ENCODE assay signal across 8 cellular contexts in the genomic region with DNA sequence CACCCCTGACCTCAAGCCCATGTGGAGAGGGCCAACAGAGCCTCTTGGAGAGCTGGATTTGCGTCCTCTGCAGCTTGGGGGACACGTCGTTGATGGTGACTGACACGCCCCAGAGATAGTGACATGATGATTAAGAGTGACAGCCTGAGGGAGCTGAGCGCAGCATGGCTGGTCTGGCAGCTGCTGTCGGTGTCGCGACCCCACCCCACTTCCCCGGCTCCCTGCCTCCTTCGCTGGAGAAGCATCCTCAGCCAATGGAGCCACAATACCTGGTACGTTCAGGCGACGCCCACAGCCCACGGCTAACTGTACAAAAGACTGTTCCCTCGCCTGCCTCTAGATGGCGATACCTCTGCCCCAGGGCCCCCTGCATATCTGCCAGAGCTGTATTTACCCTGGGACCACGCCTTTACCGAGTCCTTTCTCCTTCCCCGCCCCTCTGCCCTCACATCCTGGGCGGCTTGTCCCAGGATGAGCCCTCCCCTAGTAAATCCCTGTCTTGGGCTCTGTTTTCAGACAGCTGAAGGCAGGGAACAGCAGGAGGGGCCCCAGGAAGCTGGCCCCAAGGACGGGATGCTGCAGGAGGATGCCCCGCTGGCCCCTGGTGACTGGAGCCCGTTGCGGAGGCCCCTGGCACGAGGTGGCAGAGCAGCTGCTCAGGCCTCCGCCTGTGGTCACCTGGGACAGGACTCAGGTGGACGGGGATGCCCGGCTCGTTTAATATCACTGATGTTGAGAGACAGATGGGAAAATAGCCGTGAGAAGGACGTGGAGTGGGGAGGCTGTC.
A peak's percentile ranks its signal among the peaks of the same experiment; 100 is the strongest.
DNase-seq lines count a peak whose midpoint lies in the region; ATAC-seq and TF ChIP-seq lines count a peak whose summit lies in the region.

No MANE protein-coding gene starts in this region.

- peak; percentile 89 for ATAC-seq in stimulated activated naive CD8-positive, alpha-beta T cell treated with anti-CD3 and anti-CD28 coated beads, Interleukin-15, Interleukin-2, amounts not matched to agents 100 U/mL and 50 U/mL, for 24 hours
- no peak for ATAC-seq in GM19324 (IDR thresholded peaks at IDR 0.05; ENCODE audit: low FRiP score, unreplicated experiment)

- H3K4me3 ChIP-seq in GM12865 (ENCODE audit: low read depth, low read length) (no peak overlapping the region; the same call in 1 of the 2 replicates), fibroblast of the aortic adventitia (ENCODE audit: low read depth, low read length) (no peak overlapping the region)
- peak overlapping the region; percentile 46 for H3K4me3 ChIP-seq in Jurkat, Clone E6-1 (ENCODE audit: low read length)

- no peak overlapping the region for H3K27ac Mint-ChIP-seq in activated T-helper 1 cell treated with anti-CD3 and anti-CD28 coated beads, Interleukin-12 subunit alpha, Interleukin-12 subunit beta, Interleukin-2, Interleukin-4 antibody, amounts not matched to agents 30 ng/mL and 10 ng/mL and 1 ng/mL, durations not matched to agents 14 hours and 24 hours and 36 hours
- peak overlapping the region in 1 of 3 experiments; percentile 53 for H3K27ac Mint-ChIP-seq in nephron

- intact Hi-C loops in activated T-helper 1 cell treated with anti-CD3 and anti-CD28 coated beads, Interleukin-12 subunit alpha, Interleukin-12 subunit beta, Interleukin-2, Interleukin-4 antibody, amounts not matched to agents 30 ng/mL and 10 ng/mL and 1 ng/mL, durations not matched to agents 14 hours and 24 hours and 36 hours (cut with micrococcal nuclease), result no loop called here

- peaks cover 21% of the 10 kb centered on the region for H3K4me1 Mint-ChIP-seq in activated T-helper 1 cell treated with anti-CD3 and anti-CD28 coated beads, Interleukin-12 subunit alpha, Interleukin-12 subunit beta, Interleukin-2, Interleukin-4 antibody, amounts not matched to agents 30 ng/mL and 10 ng/mL and 1 ng/mL, durations not matched to agents 14 hours and 24 hours and 36 hours (ENCODE audit: low read depth)
- H3K4me1 Mint-ChIP-seq in nephron, result peaks cover 23% of the 10 kb centered on the region

- peak; percentile 76 for DNase-seq in GM12865 (ENCODE audit: low read depth)
- peak; percentile 69 for DNase-seq in Jurkat, Clone E6-1 (ENCODE audit: low read depth, low spot score)
- peak; percentile 60 for DNase-seq in RKO (ENCODE audit: low spot score)
- peak; percentile 55 for DNase-seq in activated T-helper 1 cell treated with anti-CD3 and anti-CD28 coated beads, Interleukin-12 subunit alpha, Interleukin-12 subunit beta, Interleukin-2, Interleukin-4 antibody, amounts not matched to agents 30 ng/mL and 10 ng/mL and 1 ng/mL, durations not matched to agents 14 hours and 24 hours and 36 hours (ENCODE audit: low spot score)
- peak; percentile 46 for DNase-seq in fibroblast of the aortic adventitia (ENCODE audit: low read depth)
- DNase-seq in stimulated activated naive CD8-positive, alpha-beta T cell treated with anti-CD3 and anti-CD28 coated beads, Interleukin-15, Interleukin-2, amounts not matched to agents 100 U/mL and 50 U/mL, for 24 hours, result peak; percentile 78

- TF ChIP-seq CTCF in GM12865 (IDR thresholded peaks at IDR 0.05; ENCODE audit: insufficient read depth, low read depth, low read length, missing control alignments) (peak; percentile 96), fibroblast of the aortic adventitia (IDR thresholded peaks at IDR 0.05; ENCODE audit: insufficient read depth, low read length) (peak; percentile 91), nephron (IDR thresholded peaks at IDR 0.05; ENCODE audit: unreplicated experiment in 3 of 3) (peak; percentile 79 to 83 (median 83))

- H3K27me3 Mint-ChIP-seq in activated T-helper 1 cell treated with anti-CD3 and anti-CD28 coated beads, Interleukin-12 subunit alpha, Interleukin-12 subunit beta, Interleukin-2, Interleukin-4 antibody, amounts not matched to agents 30 ng/mL and 10 ng/mL and 1 ng/mL, durations not matched to agents 14 hours and 24 hours and 36 hours (ENCODE audit: insufficient read depth), result peaks cover 20% of the 10 kb centered on the region
- H3K27me3 Mint-ChIP-seq in nephron (ENCODE audit: low read depth), result peaks cover 28% of the 10 kb centered on the region

- peak overlapping the region; percentile 77 for H3K4me3 Mint-ChIP-seq in activated T-helper 1 cell treated with anti-CD3 and anti-CD28 coated beads, Interleukin-12 subunit alpha, Interleukin-12 subunit beta, Interleukin-2, Interleukin-4 antibody, amounts not matched to agents 30 ng/mL and 10 ng/mL and 1 ng/mL, durations not matched to agents 14 hours and 24 hours and 36 hours
- peak overlapping the region; percentile 75 to 81 (median 76) for H3K4me3 Mint-ChIP-seq in nephron

- no peaks in the 10 kb centered on the region for H3K36me3 Mint-ChIP-seq in activated T-helper 1 cell treated with anti-CD3 and anti-CD28 coated beads, Interleukin-12 subunit alpha, Interleukin-12 subunit beta, Interleukin-2, Interleukin-4 antibody, amounts not matched to agents 30 ng/mL and 10 ng/mL and 1 ng/mL, durations not matched to agents 14 hours and 24 hours and 36 hours (ENCODE audit: low read depth)
- no peaks in the 10 kb centered on the region for H3K36me3 Mint-ChIP-seq in nephron (ENCODE audit: low read depth)

- no peaks in the 10 kb centered on the region for H3K9me3 Mint-ChIP-seq in activated T-helper 1 cell treated with anti-CD3 and anti-CD28 coated beads, Interleukin-12 subunit alpha, Interleukin-12 subunit beta, Interleukin-2, Interleukin-4 antibody, amounts not matched to agents 30 ng/mL and 10 ng/mL and 1 ng/mL, durations not matched to agents 14 hours and 24 hours and 36 hours
- H3K9me3 Mint-ChIP-seq in nephron, result no peaks in the 10 kb centered on the region
